ENCODE assay signal across 33 cellular contexts in the genomic region with DNA sequence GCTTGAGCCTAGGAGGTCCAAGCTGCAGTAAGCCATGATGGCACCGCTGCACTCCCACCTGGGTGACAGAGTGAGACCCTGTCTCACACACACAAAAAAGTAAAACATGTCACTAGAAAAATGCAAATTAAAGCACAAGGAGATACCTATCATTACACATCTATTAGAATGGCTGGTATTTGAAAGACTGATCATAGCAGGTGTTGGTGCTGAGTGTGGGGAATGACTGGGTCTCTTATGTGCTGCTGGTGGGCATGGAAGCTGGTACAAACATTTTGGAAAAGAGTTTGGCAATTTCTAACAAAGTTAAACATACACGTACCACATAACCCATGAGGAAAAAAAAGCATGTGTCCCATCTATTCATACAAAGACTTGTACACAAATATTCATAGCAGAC.
"Had no signal": no experiment of that assay in that cellular context is flagged by ENCODE, and none has a peak within 500 bp of the region (broad histone marks: within the 10 kb centered on the region; RNA-seq: fewer than 3 reads in every experiment).

No MANE protein-coding gene starts in this region.

- H3K4me3 ChIP-seq: ascending aorta, breast epithelium, cardiac muscle cell, colonic mucosa, dorsolateral prefrontal cortex, gastrocnemius medialis, heart left ventricle had no signal

- DNase-seq: activated B cell treated with CpG ODN at 0.5 μM for 24 hours; activated CD4-positive, alpha-beta memory T cell treated with anti-CD3 and anti-CD28 coated beads, Interleukin-2, amount 10 ng/mL, durations not matched to agents 7 days and 5 days; activated CD4-positive, alpha-beta T cell treated with anti-CD3 and anti-CD28 coated beads for 1 hour; activated CD4-positive, alpha-beta T cell treated with anti-CD3 and anti-CD28 coated beads for 4 hours; activated CD4-positive, alpha-beta T cell treated with anti-CD3 and anti-CD28 coated beads, Interleukin-2, amount 10 ng/mL, durations not matched to agents 7 days and 5 days; activated CD4-positive, alpha-beta T cell treated with anti-CD3 and anti-CD28 coated beads, Interleukin-2, amount 50 U/mL, for 4 hours; activated CD8-positive, alpha-beta memory T cell treated with anti-CD3 and anti-CD28 coated beads, Interleukin-2, amount 50 U/mL, for 48 hours; activated gamma-delta T cell; activated naive CD4-positive, alpha-beta T cell; activated naive CD4-positive, alpha-beta T cell treated with anti-CD3 and anti-CD28 coated beads, Interleukin-2, amount 10 ng/mL, durations not matched to agents 7 days and 5 days; activated naive CD8-positive, alpha-beta T cell treated with anti-CD3 and anti-CD28 coated beads, Interleukin-2, amount 10 ng/mL, durations not matched to agents 7 days and 5 days; activated T-cell treated with anti-CD3 and anti-CD28 coated beads for 4 hours; activated T-cell treated with anti-CD3 and anti-CD28 coated beads, Interleukin-2, amount 50 U/mL, for 24 hours; activated T-cell treated with anti-CD3 and anti-CD28 coated beads, Interleukin-2, amount 50 U/mL, for 72 hours; central memory CD4-positive, alpha-beta T cell; cerebellar nuclear complex; colonic mucosa; dorsolateral prefrontal cortex; effector memory CD4-positive, alpha-beta T cell; endodermal cell; foreskin keratinocyte; gastrocnemius medialis; glutamatergic neuron; heart left ventricle; T-helper 1 cell; T-helper 17 cell; T1000; WERI-Rb-1 had no signal

- H3K27ac ChIP-seq: ascending aorta, breast epithelium, cardiac muscle cell, colonic mucosa, dorsolateral prefrontal cortex, foreskin keratinocyte, gastrocnemius medialis, heart left ventricle, WERI-Rb-1 had no signal

- ATAC-seq: activated naive CD4-positive, alpha-beta T cell treated with anti-CD3 and anti-CD28 coated beads, Interleukin-2, amount 50 U/mL, for 72 hours; activated T-cell treated with anti-CD3 and anti-CD28 coated beads, Interleukin-2, amount 50 U/mL, for 72 hours; esophagus mucosa; foreskin keratinocyte; gastrocnemius medialis; heart left ventricle; T-helper 17 cell had no signal
